ENCODE assay signal across 9 cellular contexts in the genomic region with DNA sequence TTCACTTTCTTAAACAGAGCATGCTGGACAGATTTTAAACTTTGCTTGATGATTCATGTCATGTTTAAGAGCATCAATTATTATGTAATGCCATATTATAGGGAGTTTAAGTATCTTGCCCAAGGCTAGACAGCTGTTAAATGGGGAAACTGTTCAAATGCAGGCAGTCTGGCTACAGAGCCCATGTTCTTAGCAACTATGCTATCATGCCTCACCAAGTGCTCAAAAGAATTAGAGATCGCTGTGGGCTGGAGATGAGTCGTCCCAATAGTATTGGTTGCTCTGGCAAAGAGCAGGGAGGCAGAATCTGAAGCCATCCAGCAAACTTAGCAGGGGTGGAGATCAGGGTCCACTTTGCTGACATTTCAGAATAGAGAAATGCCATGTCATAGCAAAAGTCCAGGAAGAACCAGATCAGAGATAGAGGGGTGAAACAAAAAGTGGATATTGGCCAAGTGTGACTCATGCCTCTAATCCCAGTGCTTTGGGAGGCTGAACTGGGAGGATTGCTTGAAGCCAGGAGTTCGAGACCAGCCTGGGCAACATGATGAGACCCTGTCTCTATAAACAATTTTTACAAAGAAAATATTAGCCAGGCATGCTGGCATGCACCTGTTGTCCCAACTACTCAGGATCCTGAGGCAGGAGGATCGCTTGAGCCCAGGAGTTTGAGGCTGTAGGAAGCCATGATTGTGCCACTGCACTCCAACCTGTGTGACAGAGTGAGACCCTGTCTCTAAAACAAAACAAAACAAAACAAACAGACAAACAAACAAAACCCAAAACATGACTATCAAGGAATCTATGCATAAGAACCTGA. TPM values are rescaled to one million over a fixed set of nuclear protein-coding genes. Genes with fewer than 3 reads are reported as not detected.
DNase-seq lines count a peak whose midpoint lies in the region; TF ChIP-seq lines count a peak whose summit lies in the region.
"Had no signal": no experiment of that assay in that cellular context is flagged by ENCODE, and none has a peak within 500 bp of the region (broad histone marks: within the 10 kb centered on the region; RNA-seq: fewer than 3 reads in every experiment).

No MANE protein-coding gene starts in this region.

- H3K36me3 ChIP-seq in liver (ENCODE audit: control insufficient read depth in 4 of 4, insufficient read depth in 3 of 4, low read depth in 1 of 4, low read length in 3 of 4), result no peaks in the 10 kb centered on the region
- H3K36me3 ChIP-seq: cardiac muscle cell had no signal

- WGBS in liver, result 68% methylated on average over 4 of the region's 4 CpGs

- H3K9me3 ChIP-seq in liver (ENCODE audit: control insufficient read depth in 4 of 4, low read length in 3 of 4), result peaks cover 0 to 5% (median 0%) of the 10 kb centered on the region in 4 donors

- in situ Hi-C loops in astrocyte of the spinal cord (cut with HindIII; ENCODE audit: low sequenced_read_pairs), result no loop called here

- DNase-seq in AG08396 (ENCODE audit: low spot score) (peak; percentile 82), LHCN-M2 (ENCODE audit: low read depth) (peak; percentile 70), astrocyte of the spinal cord (ENCODE audit: low read depth, low spot score) (peak; percentile 94), hippocampal formation (lab: John Stamatoyannopoulos, UW) (no peak), T-helper 2 cell (no peak), cerebellar nuclear complex (lab: John Stamatoyannopoulos, UW) (no peak)
- DNase-seq in activated T-cell treated with anti-CD3 and anti-CD28 coated beads, Interleukin-2, amount 50 U/mL, for 48 hours, result no peak

- TF ChIP-seq CTCF in astrocyte of the spinal cord (IDR thresholded peaks at IDR 0.05; ENCODE audit: low read depth, low read length) (no peak), liver (IDR thresholded peaks at IDR 0.05; ENCODE audit: low read depth, low read length, missing input control) (no peak)

- H3K4me1 ChIP-seq in liver (ENCODE audit: control insufficient read depth in 4 of 4, insufficient read depth in 4 of 4, low read length in 3 of 4), result peaks cover 0 to 5% (median 0%) of the 10 kb centered on the region in 4 donors

- no peaks in the 10 kb centered on the region for H3K27me3 ChIP-seq in liver (ENCODE audit: control insufficient read depth in 4 of 4, insufficient read depth in 4 of 4, low read length in 3 of 4)
- H3K27me3 ChIP-seq: cardiac muscle cell had no signal

- H3K9ac ChIP-seq in liver (ENCODE audit: low read depth in 1 of 2, low read length in 2 of 2), result no peak overlapping the region

- H3K4me3 ChIP-seq in astrocyte of the spinal cord (ENCODE audit: low read depth, low read length), result no peak overlapping the region
- no peak overlapping the region for H3K4me3 ChIP-seq in liver (ENCODE audit: low read depth in 1 of 3, low read length in 3 of 3)
- H3K4me3 ChIP-seq: cardiac muscle cell had no signal

- H3K27ac ChIP-seq in liver (ENCODE audit: low read depth in 1 of 2, low read length in 2 of 2), result no peak overlapping the region
- H3K27ac ChIP-seq: cardiac muscle cell had no signal

- peak; percentile 29 to 45 for TF ChIP-seq RAD21 in liver (IDR thresholded peaks at IDR 0.05)

TF ChIP-seq in liver, 16 proteins besides CTCF, POLR2A, EP300 and RAD21:
- no peak for TF ChIP-seq MAX (IDR thresholded peaks at IDR 0.05)
- no peak for TF ChIP-seq FOXA2 (IDR thresholded peaks at IDR 0.05)
- no peak for TF ChIP-seq SP1 (IDR thresholded peaks at IDR 0.05)
- TF ChIP-seq, protein P1, sequence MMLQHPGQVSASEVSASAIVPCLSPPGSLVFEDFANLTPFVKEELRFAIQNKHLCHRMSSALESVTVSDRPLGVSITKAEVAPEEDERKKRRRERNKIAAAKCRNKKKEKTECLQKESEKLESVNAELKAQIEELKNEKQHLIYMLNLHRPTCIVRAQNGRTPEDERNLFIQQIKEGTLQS (IDR thresholded peaks at IDR 0.05), result peak; percentile 41
- TF ChIP-seq REST (IDR thresholded peaks at IDR 0.05), result no peak
- no peak for TF ChIP-seq EGR1 (IDR thresholded peaks at IDR 0.05; ENCODE audit: low read depth in 2 of 2)
- TF ChIP-seq, protein P2, sequence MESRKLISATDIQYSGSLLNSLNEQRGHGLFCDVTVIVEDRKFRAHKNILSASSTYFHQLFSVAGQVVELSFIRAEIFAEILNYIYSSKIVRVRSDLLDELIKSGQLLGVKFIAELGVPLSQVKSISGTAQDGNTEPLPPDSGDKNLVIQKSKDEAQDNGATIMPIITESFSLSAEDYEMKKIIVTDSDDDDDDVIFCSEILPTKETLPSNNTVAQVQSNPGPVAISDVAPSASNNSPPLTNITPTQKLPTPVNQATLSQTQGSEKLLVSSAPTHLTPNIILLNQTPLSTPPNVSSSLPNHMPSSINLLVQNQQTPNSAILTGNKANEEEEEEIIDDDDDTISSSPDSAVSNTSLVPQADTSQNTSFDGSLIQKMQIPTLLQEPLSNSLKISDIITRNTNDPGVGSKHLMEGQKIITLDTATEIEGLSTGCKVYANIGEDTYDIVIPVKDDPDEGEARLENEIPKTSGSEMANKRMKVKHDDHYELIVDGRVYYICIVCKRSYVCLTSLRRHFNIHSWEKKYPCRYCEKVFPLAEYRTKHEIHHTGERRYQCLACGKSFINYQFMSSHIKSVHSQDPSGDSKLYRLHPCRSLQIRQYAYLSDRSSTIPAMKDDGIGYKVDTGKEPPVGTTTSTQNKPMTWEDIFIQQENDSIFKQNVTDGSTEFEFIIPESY (IDR thresholded peaks at IDR 0.05), result peak; percentile 15
- TF ChIP-seq YY1 (IDR thresholded peaks at IDR 0.05), result peak; percentile 27
- peak in 1 of 2 donors; percentile 53 for TF ChIP-seq RXRA (IDR thresholded peaks at IDR 0.05)
- no peak for TF ChIP-seq GABPA (IDR thresholded peaks at IDR 0.05 in 1 of 2, conservative IDR thresholded peaks at IDR 0.05 in 1 of 2)
- peak; percentile 10 to 75 for TF ChIP-seq HNF4A (conservative IDR thresholded peaks at IDR 0.05)
- no peak for TF ChIP-seq TAF1 (conservative IDR thresholded peaks at IDR 0.05)
- TF ChIP-seq NR2F2 (IDR thresholded peaks at IDR 0.05), result no peak
- peak; percentile 83 to 97 for TF ChIP-seq JUND (IDR thresholded peaks at IDR 0.05)
- TF ChIP-seq FOXA1 (IDR thresholded peaks at IDR 0.05), result no peak
- no peak for TF ChIP-seq HNF4G (IDR thresholded peaks at IDR 0.05)

RNA-seq across cellular contexts. Expression of gene BAMBI, which starts 57.8 kb away (rescaled TPM):
- total RNA-seq in LHCN-M2 (2014; rRNA removed) (0.80 and 1.7 TPM in 2 replicates), liver (10 to 100 TPM in 1 of 2 donors, 1 to 10 TPM in 1; 4.6 to 10.6 TPM)
- polyA plus RNA-seq in LHCN-M2 (2012), result 4.0 TPM
- 1 to 10 TPM; 4.7 to 5.6 TPM for polyA plus RNA-seq in liver

Comparison
In these comparisons a context has a peak if more than half of its experiments do, and no peak if none do; other contexts are left out.
1. DNase-seq: peak in AG08396 (single experiment), LHCN-M2 (single experiment) and astrocyte of the spinal cord (single experiment); none in hippocampal formation (0 of 2), T-helper 2 cell (0 of 5), activated T-cell treated with anti-CD3 and anti-CD28 coated beads, Interleukin-2, amount 50 U/mL, for 48 hours (0 of 2) and cerebellar nuclear complex (0 of 2).